Comparison of ENCODE assay signal across 1 cellular context in the genomic region with DNA sequence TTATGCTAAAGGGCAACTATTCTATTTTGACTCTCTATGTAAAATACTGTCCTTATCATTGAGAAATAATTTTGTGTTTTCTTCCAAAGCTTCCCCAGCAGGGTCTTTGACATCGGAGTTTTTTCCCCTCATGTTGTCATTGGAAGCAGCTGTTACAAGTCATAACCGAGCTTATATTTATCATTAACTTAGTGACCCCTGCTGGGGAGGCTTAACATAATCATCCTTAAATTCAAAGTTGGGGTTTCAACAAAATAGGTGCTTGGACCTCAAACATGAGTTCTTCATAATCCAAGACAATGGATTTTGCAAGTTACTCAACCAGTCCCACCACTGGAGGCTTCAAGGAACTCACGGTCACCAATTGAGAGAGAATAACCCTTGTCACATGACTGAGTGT.
TF ChIP-seq lines count a peak whose summit lies in the region.

No MANE protein-coding gene starts in this region.

TF ChIP-seq in GM23338, 12 proteins besides CTCF, POLR2A, EP300 and RAD21 (continued from another document):
- TF ChIP-seq, protein P1, sequence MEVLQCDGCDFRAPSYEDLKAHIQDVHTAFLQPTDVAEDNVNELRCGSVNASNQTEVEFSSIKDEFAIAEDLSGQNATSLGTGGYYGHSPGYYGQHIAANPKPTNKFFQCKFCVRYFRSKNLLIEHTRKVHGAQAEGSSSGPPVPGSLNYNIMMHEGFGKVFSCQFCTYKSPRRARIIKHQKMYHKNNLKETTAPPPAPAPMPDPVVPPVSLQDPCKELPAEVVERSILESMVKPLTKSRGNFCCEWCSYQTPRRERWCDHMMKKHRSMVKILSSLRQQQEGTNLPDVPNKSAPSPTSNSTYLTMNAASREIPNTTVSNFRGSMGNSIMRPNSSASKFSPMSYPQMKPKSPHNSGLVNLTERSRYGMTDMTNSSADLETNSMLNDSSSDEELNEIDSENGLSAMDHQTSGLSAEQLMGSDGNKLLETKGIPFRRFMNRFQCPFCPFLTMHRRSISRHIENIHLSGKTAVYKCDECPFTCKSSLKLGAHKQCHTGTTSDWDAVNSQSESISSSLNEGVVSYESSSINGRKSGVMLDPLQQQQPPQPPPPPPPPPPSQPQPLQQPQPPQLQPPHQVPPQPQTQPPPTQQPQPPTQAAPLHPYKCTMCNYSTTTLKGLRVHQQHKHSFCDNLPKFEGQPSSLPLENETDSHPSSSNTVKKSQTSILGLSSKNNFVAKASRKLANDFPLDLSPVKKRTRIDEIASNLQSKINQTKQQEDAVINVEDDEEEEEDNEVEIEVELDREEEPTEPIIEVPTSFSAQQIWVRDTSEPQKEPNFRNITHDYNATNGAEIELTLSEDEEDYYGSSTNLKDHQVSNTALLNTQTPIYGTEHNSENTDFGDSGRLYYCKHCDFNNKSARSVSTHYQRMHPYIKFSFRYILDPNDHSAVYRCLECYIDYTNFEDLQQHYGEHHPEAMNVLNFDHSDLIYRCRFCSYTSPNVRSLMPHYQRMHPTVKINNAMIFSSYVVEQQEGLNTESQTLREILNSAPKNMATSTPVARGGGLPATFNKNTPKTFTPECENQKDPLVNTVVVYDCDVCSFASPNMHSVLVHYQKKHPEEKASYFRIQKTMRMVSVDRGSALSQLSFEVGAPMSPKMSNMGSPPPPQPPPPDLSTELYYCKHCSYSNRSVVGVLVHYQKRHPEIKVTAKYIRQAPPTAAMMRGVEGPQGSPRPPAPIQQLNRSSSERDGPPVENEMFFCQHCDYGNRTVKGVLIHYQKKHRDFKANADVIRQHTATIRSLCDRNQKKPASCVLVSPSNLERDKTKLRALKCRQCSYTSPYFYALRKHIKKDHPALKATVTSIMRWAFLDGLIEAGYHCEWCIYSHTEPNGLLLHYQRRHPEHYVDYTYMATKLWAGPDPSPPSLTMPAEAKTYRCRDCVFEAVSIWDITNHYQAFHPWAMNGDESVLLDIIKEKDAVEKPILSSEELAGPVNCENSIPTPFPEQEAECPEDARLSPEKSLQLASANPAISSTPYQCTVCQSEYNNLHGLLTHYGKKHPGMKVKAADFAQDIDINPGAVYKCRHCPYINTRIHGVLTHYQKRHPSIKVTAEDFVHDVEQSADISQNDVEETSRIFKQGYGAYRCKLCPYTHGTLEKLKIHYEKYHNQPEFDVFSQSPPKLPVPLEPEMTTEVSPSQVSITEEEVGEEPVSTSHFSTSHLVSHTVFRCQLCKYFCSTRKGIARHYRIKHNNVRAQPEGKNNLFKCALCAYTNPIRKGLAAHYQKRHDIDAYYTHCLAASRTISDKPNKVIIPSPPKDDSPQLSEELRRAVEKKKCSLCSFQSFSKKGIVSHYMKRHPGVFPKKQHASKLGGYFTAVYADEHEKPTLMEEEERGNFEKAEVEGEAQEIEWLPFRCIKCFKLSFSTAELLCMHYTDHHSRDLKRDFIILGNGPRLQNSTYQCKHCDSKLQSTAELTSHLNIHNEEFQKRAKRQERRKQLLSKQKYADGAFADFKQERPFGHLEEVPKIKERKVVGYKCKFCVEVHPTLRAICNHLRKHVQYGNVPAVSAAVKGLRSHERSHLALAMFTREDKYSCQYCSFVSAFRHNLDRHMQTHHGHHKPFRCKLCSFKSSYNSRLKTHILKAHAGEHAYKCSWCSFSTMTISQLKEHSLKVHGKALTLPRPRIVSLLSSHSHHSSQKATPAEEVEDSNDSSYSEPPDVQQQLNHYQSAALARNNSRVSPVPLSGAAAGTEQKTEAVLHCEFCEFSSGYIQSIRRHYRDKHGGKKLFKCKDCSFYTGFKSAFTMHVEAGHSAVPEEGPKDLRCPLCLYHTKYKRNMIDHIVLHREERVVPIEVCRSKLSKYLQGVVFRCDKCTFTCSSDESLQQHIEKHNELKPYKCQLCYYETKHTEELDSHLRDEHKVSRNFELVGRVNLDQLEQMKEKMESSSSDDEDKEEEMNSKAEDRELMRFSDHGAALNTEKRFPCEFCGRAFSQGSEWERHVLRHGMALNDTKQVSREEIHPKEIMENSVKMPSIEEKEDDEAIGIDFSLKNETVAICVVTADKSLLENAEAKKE (CRISPR knock-in tag; IDR thresholded peaks at IDR 0.05): no peak
- TF ChIP-seq ZNF114 (CRISPR knock-in tag; IDR thresholded peaks at IDR 0.05): no peak
- TF ChIP-seq, protein P2, sequence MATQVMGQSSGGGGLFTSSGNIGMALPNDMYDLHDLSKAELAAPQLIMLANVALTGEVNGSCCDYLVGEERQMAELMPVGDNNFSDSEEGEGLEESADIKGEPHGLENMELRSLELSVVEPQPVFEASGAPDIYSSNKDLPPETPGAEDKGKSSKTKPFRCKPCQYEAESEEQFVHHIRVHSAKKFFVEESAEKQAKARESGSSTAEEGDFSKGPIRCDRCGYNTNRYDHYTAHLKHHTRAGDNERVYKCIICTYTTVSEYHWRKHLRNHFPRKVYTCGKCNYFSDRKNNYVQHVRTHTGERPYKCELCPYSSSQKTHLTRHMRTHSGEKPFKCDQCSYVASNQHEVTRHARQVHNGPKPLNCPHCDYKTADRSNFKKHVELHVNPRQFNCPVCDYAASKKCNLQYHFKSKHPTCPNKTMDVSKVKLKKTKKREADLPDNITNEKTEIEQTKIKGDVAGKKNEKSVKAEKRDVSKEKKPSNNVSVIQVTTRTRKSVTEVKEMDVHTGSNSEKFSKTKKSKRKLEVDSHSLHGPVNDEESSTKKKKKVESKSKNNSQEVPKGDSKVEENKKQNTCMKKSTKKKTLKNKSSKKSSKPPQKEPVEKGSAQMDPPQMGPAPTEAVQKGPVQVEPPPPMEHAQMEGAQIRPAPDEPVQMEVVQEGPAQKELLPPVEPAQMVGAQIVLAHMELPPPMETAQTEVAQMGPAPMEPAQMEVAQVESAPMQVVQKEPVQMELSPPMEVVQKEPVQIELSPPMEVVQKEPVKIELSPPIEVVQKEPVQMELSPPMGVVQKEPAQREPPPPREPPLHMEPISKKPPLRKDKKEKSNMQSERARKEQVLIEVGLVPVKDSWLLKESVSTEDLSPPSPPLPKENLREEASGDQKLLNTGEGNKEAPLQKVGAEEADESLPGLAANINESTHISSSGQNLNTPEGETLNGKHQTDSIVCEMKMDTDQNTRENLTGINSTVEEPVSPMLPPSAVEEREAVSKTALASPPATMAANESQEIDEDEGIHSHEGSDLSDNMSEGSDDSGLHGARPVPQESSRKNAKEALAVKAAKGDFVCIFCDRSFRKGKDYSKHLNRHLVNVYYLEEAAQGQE (IDR thresholded peaks at IDR 0.05; ENCODE audit: unreplicated experiment): no peak
